ENCODE assay signal across 22 cellular contexts in the genomic region with DNA sequence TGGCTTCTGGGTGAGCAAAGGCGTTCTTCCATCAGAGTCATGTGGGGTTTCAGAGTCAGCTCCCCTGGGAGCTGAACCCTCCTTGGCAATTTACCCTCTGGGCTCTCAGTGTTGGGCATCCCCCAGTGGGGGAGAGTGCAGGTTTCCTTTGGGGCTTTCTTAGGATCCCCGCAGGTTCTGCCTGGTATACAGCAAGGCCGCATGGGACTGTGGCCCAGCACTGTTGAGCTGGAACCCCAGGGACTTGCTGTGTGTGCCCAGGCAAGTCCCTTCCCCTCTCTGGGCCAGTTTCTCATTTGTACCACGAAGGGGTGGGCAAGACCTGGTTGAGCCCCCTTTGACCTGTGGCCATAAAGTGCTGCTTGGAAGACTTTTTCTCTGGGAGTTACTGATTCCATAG. TPM values are rescaled to one million over a fixed set of nuclear protein-coding genes. Genes with fewer than 3 reads are reported as not detected.
DNase-seq lines count a peak whose midpoint lies in the region; ATAC-seq, FAIRE-seq and TF ChIP-seq lines count a peak whose summit lies in the region.
"Had no signal": no experiment of that assay in that cellular context is flagged by ENCODE, and none has a peak within 500 bp of the region (broad histone marks: within the 10 kb centered on the region; RNA-seq: fewer than 3 reads in every experiment).

No MANE protein-coding gene starts in this region.

- in situ Hi-C loops in HepG2 (cut with HindIII; ENCODE audit: extremely low pct_ligation_motif_present, low pct_unique_long_range_greater_than_20kb), result no loop called here
- in situ Hi-C loops in gastrocnemius medialis (cut with MboI; ENCODE audit: low sequenced_read_pairs in 4 of 4), result no loop called here

- no peak overlapping the region for H2AFZ ChIP-seq in HepG2 (ENCODE audit: low read length)

- WGBS in HepG2 (ENCODE audit: low lambda C conversion rate), result 85% methylated on average over 2 of the region's 4 CpGs
- 80% methylated on average over 2 of the region's 4 CpGs for WGBS in right lobe of liver (ENCODE audit: insufficient coverage, low coverage, low lambda C conversion rate, missing lambda C conversion rate)

- no peaks in the 10 kb centered on the region for H4K20me1 ChIP-seq in HepG2 (ENCODE audit: insufficient read depth, low read length)

- H3K79me2 ChIP-seq in HepG2 (ENCODE audit: insufficient read depth, low read length), result no peaks in the 10 kb centered on the region

- TF ChIP-seq CTCF in HepG2 (CRISPR knock-in tag; IDR thresholded peaks at IDR 0.05), result no peak
- TF ChIP-seq CTCF in right lobe of liver (IDR thresholded peaks at IDR 0.05), result no peak
- TF ChIP-seq CTCF in kidney (IDR thresholded peaks at IDR 0.05; ENCODE audit: borderline replicate concordance, extremely low read depth, insufficient read depth), result no peak
- no peak for TF ChIP-seq CTCF in gastrocnemius medialis (IDR thresholded peaks at IDR 0.05 in 4 of 5, conservative IDR thresholded peaks at IDR 0.05 in 1 of 5)

- H3K4me2 ChIP-seq in HepG2 (ENCODE audit: low read depth, low read length), result no peak overlapping the region
- H3K4me2 ChIP-seq: A549, KMS-11 had no signal

- no peak overlapping the region for H3K4me3 ChIP-seq in HepG2 (replicated peaks in 1 of 3; ENCODE audit: insufficient read depth in 1 of 3, low read depth in 2 of 3, low read length in 3 of 3)
- no peak overlapping the region for H3K4me3 ChIP-seq in right lobe of liver
- no peak overlapping the region for H3K4me3 ChIP-seq in kidney (ENCODE audit: low read length in 2 of 2)
- no peak overlapping the region for H3K4me3 ChIP-seq in gastrocnemius medialis
- H3K4me3 ChIP-seq: A549 had no signal

- H3K27ac ChIP-seq in HepG2 (ENCODE audit: extremely low read length, insufficient read depth, low read length) (no peak overlapping the region), right lobe of liver (no peak overlapping the region), kidney (ENCODE audit: low read depth in 2 of 2, low read length in 2 of 2) (no peak overlapping the region), gastrocnemius medialis (peak overlapping the region in 3 of 4 donors; percentile 8 to 97 (median 57))
- H3K27ac ChIP-seq: 22Rv1, A549, KMS-11 had no signal

- intact Hi-C loops in HepG2 (cut with micrococcal nuclease; ENCODE audit: unreplicated experiment) (no loop called here), right lobe of liver (cut with DNase I) (no loop called here), kidney (cut with DNase I) (no loop called here), gastrocnemius medialis (cut with DNase I; ENCODE audit: low total_unique reads) (no loop called here)

- CTCF ChIA-PET in HepG2 (lab: Yijun Ruan, JAX; ENCODE audit: low intra/inter-chr PET ratio, low total read pairs), result no interaction called here

- H3K27me3 ChIP-seq in HepG2 (ENCODE audit: control insufficient read depth in 1 of 2, insufficient read depth in 2 of 2, low read length in 2 of 2) (peaks cover 0 to 1% of the 10 kb centered on the region in 2 experiments; a peak in 1 of 5 replicates), right lobe of liver (no peaks in the 10 kb centered on the region), gastrocnemius medialis (no peaks in the 10 kb centered on the region)

- DNase-seq in HepG2 (ENCODE audit: low spot score) (no peak), right lobe of liver (no peak), kidney (peak; percentile 24), gastrocnemius medialis (no peak), DMS53 (lab: John Stamatoyannopoulos, UW) (no peak)
- no peak for DNase-seq in stimulated activated CD4-positive, alpha-beta T cell treated with anti-CD3 and anti-CD28 coated beads, Interleukin-1b, Interleukin-23, amount 100 ng/mL, for 48 hours
- DNase-seq: AML-193; Calu3; CD4-positive, alpha-beta memory T cell; DND-41; EL; GOT3; H9 had no signal

- no peak for TF ChIP-seq POLR2A in HepG2 (IDR thresholded peaks at IDR 0.05; ENCODE audit: insufficient read depth in 1 of 2, low read depth in 2 of 2, low read length in 2 of 2)
- no peak for TF ChIP-seq POLR2A in right lobe of liver (IDR thresholded peaks at IDR 0.05)
- TF ChIP-seq POLR2A in gastrocnemius medialis (IDR thresholded peaks at IDR 0.05), result no peak

- H3K9ac ChIP-seq in HepG2 (ENCODE audit: insufficient read depth, low read depth, low read length) (no peak overlapping the region), kidney (ENCODE audit: low read length in 2 of 2) (no peak overlapping the region)
- H3K9ac ChIP-seq: KMS-11 had no signal

- POLR2A ChIA-PET in HepG2 (lab: Yijun Ruan, JAX), result no interaction called here

- H3K9me3 ChIP-seq in HepG2 (ENCODE audit: low read length), result no peaks in the 10 kb centered on the region
- no peaks in the 10 kb centered on the region for H3K9me3 ChIP-seq in right lobe of liver
- H3K9me3 ChIP-seq in kidney (ENCODE audit: control insufficient read depth in 1 of 2, low read length in 2 of 2), result no peaks in the 10 kb centered on the region
- H3K9me3 ChIP-seq in gastrocnemius medialis, result no peaks in the 10 kb centered on the region
- H3K9me3 ChIP-seq: A549 had no signal

- TF ChIP-seq EP300 in HepG2 (IDR thresholded peaks at IDR 0.05; ENCODE audit: low read depth in 2 of 2, low read length in 2 of 2), result no peak
- TF ChIP-seq EP300 in HepG2 (CRISPR knock-in tag; IDR thresholded peaks at IDR 0.05; ENCODE audit: borderline replicate concordance), result no peak

- BruUV-seq in HepG2 (replicated peaks; lab: Mats Ljungman, UMichigan), result no TSS peak

- H3K36me3 ChIP-seq in HepG2 (replicated peaks in 1 of 2; ENCODE audit: control insufficient read depth in 1 of 2, insufficient read depth in 2 of 2, low read length in 2 of 2) (no peaks in the 10 kb centered on the region), right lobe of liver (no peaks in the 10 kb centered on the region), kidney (ENCODE audit: control insufficient read depth in 1 of 2, insufficient read depth in 2 of 2, low read length in 2 of 2) (no peaks in the 10 kb centered on the region), gastrocnemius medialis (peaks cover 0 to 61% of the 10 kb centered on the region in 2 donors)

- TF ChIP-seq RAD21 in HepG2 (CRISPR knock-in tag; IDR thresholded peaks at IDR 0.05), result no peak

- no peak for FAIRE-seq in HepG2 (lab: Jason Lieb, UNC)
- no peak for FAIRE-seq in kidney (lab: Jason Lieb, UNC)
- FAIRE-seq: A549, GM12892, GM18507 had no signal

- ATAC-seq in HepG2 (no peak), right lobe of liver (no peak), gastrocnemius medialis (no peak), GM19463 (IDR thresholded peaks at IDR 0.05; ENCODE audit: unreplicated experiment) (no peak)
- ATAC-seq: A549 had no signal

- H3K4me1 ChIP-seq in HepG2 (ENCODE audit: insufficient read depth, low read length), result peaks cover 4% of the 10 kb centered on the region; the same call in 1 of the 2 replicates
- H3K4me1 ChIP-seq in right lobe of liver, result no peaks in the 10 kb centered on the region
- no peaks in the 10 kb centered on the region for H3K4me1 ChIP-seq in kidney (ENCODE audit: control insufficient read depth in 1 of 2, insufficient read depth in 1 of 2, low read depth in 1 of 2, low read length in 2 of 2)
- peaks cover 0 to 8% of the 10 kb centered on the region in 2 donors for H3K4me1 ChIP-seq in gastrocnemius medialis
- H3K4me1 ChIP-seq: A549 had no signal

RNA-seq across cellular contexts. Expression of gene FAM181A, which starts 5.5 kb away (rescaled TPM):
- total RNA-seq in HepG2 (2016; rRNA removed; fragmentation: Illumina TruSeq; extraction: Trizol), result 1.1 and 1.5 TPM in 2 replicates
- 0.18 and 0.51 TPM in 2 replicates for total RNA-seq in HepG2 (2016; cell fraction: cytosol; rRNA removed; fragmentation: Illumina TruSeq; extraction: Trizol; ENCODE audit: low read depth)
- 0.95 and 1.2 TPM in 2 replicates for total RNA-seq in HepG2 (2016; cell fraction: insoluble cytoplasmic fraction; rRNA removed; fragmentation: Illumina TruSeq; extraction: Trizol)
- total RNA-seq in HepG2 (2016; cell fraction: membrane; rRNA removed; fragmentation: Illumina TruSeq; extraction: Trizol), result 1.1 and 1.4 TPM in 2 replicates
- 0.38 and 1.1 TPM in 2 replicates for total RNA-seq in HepG2 (2016; cell fraction: nucleus; rRNA removed; fragmentation: Illumina TruSeq; extraction: Trizol)
- 0.80 and 1.1 TPM in 2 replicates for polyA plus RNA-seq in HepG2 (2011; rRNA removed)
- polyA plus RNA-seq in HepG2 (2011; cell fraction: cytosol; rRNA removed), result 0.47 and 0.89 TPM in 2 replicates
- polyA plus RNA-seq in HepG2 (2011; cell fraction: nucleus; rRNA removed), result 0.45 and 0.61 TPM in 2 replicates
- 0.69 and 0.97 TPM in 2 replicates for polyA plus RNA-seq in HepG2 (2012)
- 0.54 and 0.60 TPM in 2 replicates for polyA plus RNA-seq in HepG2 (2016; cell fraction: cytosol; fragmentation: Illumina TruSeq; extraction: Trizol; ENCODE audit: low read depth)
- 1.4 and 1.8 TPM in 2 replicates for polyA plus RNA-seq in HepG2 (2016; cell fraction: insoluble cytoplasmic fraction; fragmentation: Illumina TruSeq; extraction: Trizol; ENCODE audit: low read depth)
- polyA plus RNA-seq in HepG2 (2016; cell fraction: membrane; fragmentation: Illumina TruSeq; extraction: Trizol; ENCODE audit: low read depth), result 0.57 and 0.84 TPM in 2 replicates
- polyA plus RNA-seq in HepG2 (2016; cell fraction: nucleus; fragmentation: Illumina TruSeq; extraction: Trizol; ENCODE audit: insufficient read depth, low read depth), result 1.6 and 2.1 TPM in 2 replicates
- polyA minus RNA-seq in HepG2 (2011; rRNA and poly(A)+ RNA removed; ENCODE audit: low replicate concordance), result 1.6 TPM in 1 of 2 replicates, not detected in the other
- polyA minus RNA-seq in HepG2 (2011; cell fraction: cytosol; rRNA and poly(A)+ RNA removed), result not detected in 2 replicates
- polyA minus RNA-seq in HepG2 (2011; cell fraction: nucleus; rRNA and poly(A)+ RNA removed), result not detected in 2 replicates
- not detected for total RNA-seq in right lobe of liver
- total RNA-seq in kidney, result not detected
- polyA plus RNA-seq in kidney (ENCODE audit: insufficient read depth, low read depth, low replicate concordance), result not detected
- not detected for total RNA-seq in gastrocnemius medialis
- total RNA-seq: Calu3; CD4-positive, alpha-beta memory T cell; G401; H9 had no signal
- polyA plus RNA-seq: A549; BJ; CD14-positive monocyte; CD4-positive, alpha-beta memory T cell had no signal

RNA-seq across cellular contexts. Expression of gene ASB2, which starts 43.7 kb away (rescaled TPM):
- total RNA-seq in HepG2 (2016; rRNA removed; fragmentation: Illumina TruSeq; extraction: Trizol), result 0.46 and 0.82 TPM in 2 replicates
- 0.26 and 0.40 TPM in 2 replicates for total RNA-seq in HepG2 (2016; cell fraction: cytosol; rRNA removed; fragmentation: Illumina TruSeq; extraction: Trizol; ENCODE audit: low read depth)
- total RNA-seq in HepG2 (2016; cell fraction: insoluble cytoplasmic fraction; rRNA removed; fragmentation: Illumina TruSeq; extraction: Trizol), result 0.62 and 0.93 TPM in 2 replicates
- total RNA-seq in HepG2 (2016; cell fraction: membrane; rRNA removed; fragmentation: Illumina TruSeq; extraction: Trizol), result 0.37 and 0.83 TPM in 2 replicates
- total RNA-seq in HepG2 (2016; cell fraction: nucleus; rRNA removed; fragmentation: Illumina TruSeq; extraction: Trizol), result 1.1 and 1.3 TPM in 2 replicates
- 4.1 and 4.5 TPM in 2 replicates for polyA plus RNA-seq in HepG2 (2011; rRNA removed)
- polyA plus RNA-seq in HepG2 (2011; cell fraction: cytosol; rRNA removed), result 4.5 and 6.1 TPM in 2 replicates
- polyA plus RNA-seq in HepG2 (2011; cell fraction: nucleus; rRNA removed), result 9.6 and 13.9 TPM in 2 replicates
- polyA plus RNA-seq in HepG2 (2012), result 0.48 and 0.80 TPM in 2 replicates
- 0.21 and 0.37 TPM in 2 replicates for polyA plus RNA-seq in HepG2 (2016; cell fraction: cytosol; fragmentation: Illumina TruSeq; extraction: Trizol; ENCODE audit: low read depth)
- polyA plus RNA-seq in HepG2 (2016; cell fraction: insoluble cytoplasmic fraction; fragmentation: Illumina TruSeq; extraction: Trizol; ENCODE audit: low read depth), result 0.58 and 0.71 TPM in 2 replicates
- 0.35 and 0.43 TPM in 2 replicates for polyA plus RNA-seq in HepG2 (2016; cell fraction: membrane; fragmentation: Illumina TruSeq; extraction: Trizol; ENCODE audit: low read depth)
- 1.0 and 1.6 TPM in 2 replicates for polyA plus RNA-seq in HepG2 (2016; cell fraction: nucleus; fragmentation: Illumina TruSeq; extraction: Trizol; ENCODE audit: insufficient read depth, low read depth)
- polyA minus RNA-seq in HepG2 (2011; rRNA and poly(A)+ RNA removed; ENCODE audit: low replicate concordance), result 14.4 TPM in 1 of 2 replicates, not detected in the other
- polyA minus RNA-seq in HepG2 (2011; cell fraction: cytosol; rRNA and poly(A)+ RNA removed), result 3.1 and 3.4 TPM in 2 replicates
- polyA minus RNA-seq in HepG2 (2011; cell fraction: nucleus; rRNA and poly(A)+ RNA removed), result 3.7 and 6.6 TPM in 2 replicates
- total RNA-seq in right lobe of liver, result under 1 TPM; 0.20 to 0.59 (median 0.28) TPM
- 3.7 TPM for total RNA-seq in kidney
- 0.97 TPM for polyA plus RNA-seq in kidney (ENCODE audit: insufficient read depth, low read depth, low replicate concordance)
- total RNA-seq in gastrocnemius medialis, result 100 to 1,000 TPM; 335 to 819 (median 539) TPM

Comparison
In these comparisons a context has a peak if more than half of its experiments do, and no peak if none do; other contexts are left out.
1. H3K27ac ChIP-seq: peak in gastrocnemius medialis (3 of 4); none in HepG2 (single experiment), right lobe of liver (0 of 3) and kidney (0 of 2).
2. RNA of gene ASB2, which starts 43.7 kb away (total RNA-seq): 335 to 819 TPM in gastrocnemius medialis; 3.7 TPM in kidney (single experiment), 0.26 to 1.3 TPM in HepG2 and 0.20 to 0.59 TPM in right lobe of liver; every median in the first group is over 10 times any median in the second.